21 cellular contexts compared by ENCODE assay signal in the genomic region with DNA sequence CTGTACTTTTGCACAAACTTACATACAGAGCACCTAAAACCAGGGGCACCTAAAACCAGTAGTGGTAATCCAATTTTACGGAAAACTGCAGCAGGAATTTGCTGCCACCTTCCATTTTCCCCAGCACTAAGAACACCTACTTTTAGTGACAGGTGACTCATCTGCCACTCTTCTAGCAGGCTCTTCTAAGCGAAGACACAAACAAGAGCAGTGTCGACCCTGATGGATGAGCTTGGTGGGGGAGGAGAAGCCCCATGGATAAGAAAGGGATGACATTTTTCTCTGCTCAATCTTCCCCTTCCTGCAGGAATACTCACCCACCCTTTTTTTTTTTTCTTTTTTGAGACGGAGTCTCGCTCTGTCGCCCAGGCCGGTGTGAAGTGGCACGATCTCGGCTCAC.
"Had no signal": no experiment of that assay in that cellular context is flagged by ENCODE, and none has a peak within 500 bp of the region (broad histone marks: within the 10 kb centered on the region; RNA-seq: fewer than 3 reads in every experiment).

No MANE protein-coding gene starts in this region.

- H3K4me3 ChIP-seq: coronary artery, lower lobe of right lung, transverse colon had no signal

- H3K27me3 Mint-ChIP-seq: activated naive CD8-positive, alpha-beta T cell treated with anti-CD3 and anti-CD28 coated beads, Interleukin-2, amount 10 ng/mL, durations not matched to agents 7 days and 5 days; natural killer cell treated with Interleukin-12 subunit alpha and Interleukin-12 subunit beta and Interleukin-15 and Interleukin-18, amount 100 ng/mL, for 72 hours; stimulated activated naive B cell treated with anti-CD40 and anti-IgM and Interleukin-4, amounts not matched to agents 10 μg/mL and 1 μg/mL and 100 μg/mL, for 72 hours had no signal

- H3K4me1 Mint-ChIP-seq: stimulated activated naive B cell treated with anti-CD40 and anti-IgM and Interleukin-4, amounts not matched to agents 10 μg/mL and 1 μg/mL and 100 μg/mL, for 72 hours had no signal

- H3K36me3 Mint-ChIP-seq: activated naive CD8-positive, alpha-beta T cell treated with anti-CD3 and anti-CD28 coated beads, Interleukin-2, amount 10 ng/mL, durations not matched to agents 7 days and 5 days; natural killer cell treated with Interleukin-12 subunit alpha and Interleukin-12 subunit beta and Interleukin-15 and Interleukin-18, amount 100 ng/mL, for 72 hours had no signal

- H3K9me3 ChIP-seq: lower lobe of right lung, transverse colon had no signal

- FAIRE-seq: bronchial epithelial cell, small intestine had no signal

- H3K27me3 ChIP-seq: transverse colon had no signal

- H3K27ac Mint-ChIP-seq: activated naive CD4-positive, alpha-beta T cell treated with anti-CD3 and anti-CD28 coated beads for 36 hours; natural killer cell treated with Interleukin-12 subunit alpha and Interleukin-12 subunit beta and Interleukin-15 and Interleukin-18, amount 100 ng/mL, for 72 hours; stimulated activated naive B cell treated with anti-CD40 and anti-IgM and Interleukin-4, amounts not matched to agents 10 μg/mL and 1 μg/mL and 100 μg/mL, for 72 hours; T-helper 1 cell treated with Interleukin-12 subunit alpha and Interleukin-12 subunit beta and Interleukin-4 antibody, amounts not matched to agents 30 μg/mL and 1 μg/mL, for 36 hours had no signal

- H3K9me3 Mint-ChIP-seq: activated naive CD4-positive, alpha-beta T cell treated with anti-CD3 and anti-CD28 coated beads for 36 hours; activated naive CD8-positive, alpha-beta T cell treated with anti-CD3 and anti-CD28 coated beads, Interleukin-2, amount 10 ng/mL, durations not matched to agents 7 days and 5 days; natural killer cell treated with Interleukin-12 subunit alpha and Interleukin-12 subunit beta and Interleukin-15 and Interleukin-18, amount 100 ng/mL, for 72 hours; stimulated activated naive B cell treated with anti-CD40 and anti-IgM and Interleukin-4, amounts not matched to agents 10 μg/mL and 1 μg/mL and 100 μg/mL, for 72 hours; T-helper 1 cell treated with Interleukin-12 subunit alpha and Interleukin-12 subunit beta and Interleukin-4 antibody, amounts not matched to agents 30 μg/mL and 1 μg/mL, for 36 hours had no signal

- ATAC-seq: lower lobe of right lung; natural killer cell treated with Interleukin-12 subunit alpha and Interleukin-12 subunit beta and Interleukin-15 and Interleukin-18, amount 100 ng/mL, for 72 hours; sciatic nerve; stimulated activated naive B cell treated with anti-CD40 and anti-IgM and Interleukin-4, amounts not matched to agents 10 μg/mL and 1 μg/mL and 100 μg/mL, for 72 hours had no signal

- H3K36me3 ChIP-seq: lower lobe of right lung, transverse colon had no signal

- H3K4me1 ChIP-seq: lower lobe of right lung had no signal

- H3K4me3 Mint-ChIP-seq: activated naive CD4-positive, alpha-beta T cell treated with anti-CD3 and anti-CD28 coated beads for 36 hours; activated naive CD8-positive, alpha-beta T cell treated with anti-CD3 and anti-CD28 coated beads, Interleukin-2, amount 10 ng/mL, durations not matched to agents 7 days and 5 days; natural killer cell treated with Interleukin-12 subunit alpha and Interleukin-12 subunit beta and Interleukin-15 and Interleukin-18, amount 100 ng/mL, for 72 hours; stimulated activated naive B cell treated with anti-CD40 and anti-IgM and Interleukin-4, amounts not matched to agents 10 μg/mL and 1 μg/mL and 100 μg/mL, for 72 hours; T-helper 1 cell treated with Interleukin-12 subunit alpha and Interleukin-12 subunit beta and Interleukin-4 antibody, amounts not matched to agents 30 μg/mL and 1 μg/mL, for 36 hours had no signal

- DNase-seq: activated CD4-positive, alpha-beta T cell treated with anti-CD3 and anti-CD28 coated beads for 4 hours; activated CD4-positive, alpha-beta T cell treated with anti-CD3 and anti-CD28 coated beads, Interleukin-2, amount 50 U/mL, for 48 hours; activated CD4-positive, CD25-positive, alpha-beta regulatory T cell; activated effector memory CD4-positive, alpha-beta T cell treated with Interleukin-2 at 50 U/mL for 16 hours; activated naive CD4-positive, alpha-beta T cell treated with anti-CD3 and anti-CD28 coated beads for 36 hours; activated naive CD8-positive, alpha-beta T cell treated with anti-CD3 and anti-CD28 coated beads, Interleukin-2, amount 10 ng/mL, durations not matched to agents 7 days and 5 days; activated T-cell treated with anti-CD3 and anti-CD28 coated beads, Interleukin-2, amount 50 U/mL, for 48 hours; amniotic stem cell; foreskin fibroblast; lower lobe of right lung; midbrain; small intestine; stimulated activated CD4-positive, alpha-beta T cell treated with anti-CD3 and anti-CD28 coated beads, Interleukin-2, amount 100 ng/mL, for 24 hours; stimulated activated naive B cell treated with anti-CD40 and anti-IgM and Interleukin-4, amounts not matched to agents 10 μg/mL and 1 μg/mL and 100 μg/mL, for 72 hours; transverse colon had no signal

- H3K27ac ChIP-seq: coronary artery, epithelial cell of prostate, lower lobe of right lung, transverse colon had no signal
